Comparison of ENCODE assay signal across 13 cellular contexts in genomic region chr15:82833283-82833682, GRCh38. TPM values are rescaled to one million over a fixed set of nuclear protein-coding genes. Genes with fewer than 3 reads are reported as not detected.
DNase-seq lines count a peak whose midpoint lies in the region; ATAC-seq, FAIRE-seq and TF ChIP-seq lines count a peak whose summit lies in the region.
"Had no signal": no experiment of that assay in that cellular context is flagged by ENCODE, and none has a peak within 500 bp of the region (broad histone marks: within the 10 kb centered on the region; RNA-seq: fewer than 3 reads in every experiment).

No MANE protein-coding gene starts in this region.

- in situ Hi-C loops in HepG2 (cut with HindIII; ENCODE audit: extremely low pct_ligation_motif_present, low pct_unique_long_range_greater_than_20kb) = no loop called here

- ATAC-seq in HepG2 = no peak
- peak; percentile 47 to 50 for ATAC-seq in right cardiac atrium
- no peak for ATAC-seq in HG02610 (IDR thresholded peaks at IDR 0.05; ENCODE audit: unreplicated experiment)

- H3K27ac ChIP-seq in liver (ENCODE audit: low read depth in 1 of 2, low read length in 2 of 2) (peak overlapping the region; percentile 39 to 62), HepG2 (ENCODE audit: extremely low read length, insufficient read depth, low read length) (no peak overlapping the region), right cardiac atrium (ENCODE audit: low read length) (no peak overlapping the region)

- TF ChIP-seq CTCF in liver (IDR thresholded peaks at IDR 0.05; ENCODE audit: low read depth, low read length, missing input control) (no peak), HepG2 (CRISPR knock-in tag; IDR thresholded peaks at IDR 0.05) (no peak), mesothelial cell of epicardium (IDR thresholded peaks at IDR 0.05; ENCODE audit: unreplicated experiment) (no peak)

- no peak for FAIRE-seq in HepG2 (lab: Jason Lieb, UNC)

- intact Hi-C loops in HepG2 (cut with micrococcal nuclease; ENCODE audit: unreplicated experiment) (no loop called here), right cardiac atrium (cut with DNase I) (no loop called here)

- CTCF ChIA-PET in HepG2 (lab: Yijun Ruan, JAX; ENCODE audit: low intra/inter-chr PET ratio, low total read pairs) = no interaction called here

- H3K79me2 ChIP-seq in HepG2 (ENCODE audit: insufficient read depth, low read length) = no peaks in the 10 kb centered on the region

- no peak overlapping the region for H2AFZ ChIP-seq in HepG2 (ENCODE audit: low read length)

- DNase-seq in HepG2 (ENCODE audit: low spot score) = no peak
- no peak for DNase-seq in right cardiac atrium
- no peak for DNase-seq in amygdala (lab: John Stamatoyannopoulos, UW)
- no peak for DNase-seq in 8988T
- DNase-seq in mesothelial cell of epicardium (ENCODE audit: low spot score in 2 of 2, unreplicated experiment in 2 of 2) = no peak
- DNase-seq: Karpas-422; NCI-H1930; NK-92 treated with Interleukin-12 subunit alpha and Interleukin-12 subunit beta, amount 100 ng/mL, for 24 hours had no signal

- WGBS in liver = 77% methylated on average over 8 of the region's 8 CpGs
- WGBS in HepG2 (ENCODE audit: low lambda C conversion rate) = 99% methylated on average over 8 of the region's 8 CpGs
- 80% methylated on average over 8 of the region's 8 CpGs for WGBS in right cardiac atrium

- H3K4me1 ChIP-seq in liver (ENCODE audit: control insufficient read depth in 4 of 4, insufficient read depth in 4 of 4, low read length in 3 of 4) = peaks cover 2 to 31% (median 24%) of the 10 kb centered on the region in 4 donors
- H3K4me1 ChIP-seq in HepG2 (ENCODE audit: insufficient read depth, low read length) = peaks cover 13% of the 10 kb centered on the region
- H3K4me1 ChIP-seq in right cardiac atrium (ENCODE audit: control insufficient read depth, insufficient read depth, low read length) = no peaks in the 10 kb centered on the region

- H3K9ac ChIP-seq in liver (ENCODE audit: low read depth in 1 of 2, low read length in 2 of 2) (no peak overlapping the region), HepG2 (ENCODE audit: insufficient read depth, low read depth, low read length) (no peak overlapping the region)

- no peak for TF ChIP-seq POLR2A in HepG2 (IDR thresholded peaks at IDR 0.05; ENCODE audit: insufficient read depth in 1 of 2, low read depth in 2 of 2, low read length in 2 of 2)

- no peak for TF ChIP-seq RAD21 in liver (IDR thresholded peaks at IDR 0.05)
- TF ChIP-seq RAD21 in HepG2 (CRISPR knock-in tag; IDR thresholded peaks at IDR 0.05) = no peak

- H3K27ac Mint-ChIP-seq in activated naive CD8-positive, alpha-beta T cell = peak overlapping the region; percentile 90
- no peak overlapping the region for H3K27ac Mint-ChIP-seq in mesothelial cell of epicardium

- peaks cover 29% of the 10 kb centered on the region for H3K4me1 Mint-ChIP-seq in activated naive CD8-positive, alpha-beta T cell (ENCODE audit: low read depth)
- no peaks in the 10 kb centered on the region for H3K4me1 Mint-ChIP-seq in mesothelial cell of epicardium

- H4K20me1 ChIP-seq in HepG2 (ENCODE audit: insufficient read depth, low read length) = no peaks in the 10 kb centered on the region

- no peak overlapping the region for H3K4me2 ChIP-seq in HepG2 (ENCODE audit: low read depth, low read length)

- POLR2A ChIA-PET in HepG2 (lab: Yijun Ruan, JAX) = interaction anchor here (0.8 kb wide), 1 partner anchor 83 kb away, joined by 3 read pairs; no protein-coding TSS in a partner anchor

- no peaks in the 10 kb centered on the region for H3K9me3 Mint-ChIP-seq in activated naive CD8-positive, alpha-beta T cell (ENCODE audit: low read depth)
- H3K9me3 Mint-ChIP-seq in mesothelial cell of epicardium = no peaks in the 10 kb centered on the region

- TF ChIP-seq EP300 in HepG2 (IDR thresholded peaks at IDR 0.05; ENCODE audit: low read depth in 2 of 2, low read length in 2 of 2) = no peak
- TF ChIP-seq EP300 in HepG2 (CRISPR knock-in tag; IDR thresholded peaks at IDR 0.05; ENCODE audit: borderline replicate concordance) = no peak

- no peaks in the 10 kb centered on the region for H3K27me3 ChIP-seq in liver (ENCODE audit: control insufficient read depth in 4 of 4, insufficient read depth in 4 of 4, low read length in 3 of 4)
- H3K27me3 ChIP-seq in HepG2 (ENCODE audit: control insufficient read depth in 1 of 2, insufficient read depth in 2 of 2, low read length in 2 of 2) = no peaks in the 10 kb centered on the region
- H3K27me3 ChIP-seq in right cardiac atrium (ENCODE audit: control insufficient read depth, insufficient read depth) = no peaks in the 10 kb centered on the region

- no peaks in the 10 kb centered on the region for H3K27me3 Mint-ChIP-seq in activated naive CD8-positive, alpha-beta T cell
- H3K27me3 Mint-ChIP-seq in mesothelial cell of epicardium (ENCODE audit: low read depth) = no peaks in the 10 kb centered on the region

- H3K36me3 Mint-ChIP-seq in activated naive CD8-positive, alpha-beta T cell = peaks cover 31% of the 10 kb centered on the region
- peaks cover 59% of the 10 kb centered on the region for H3K36me3 Mint-ChIP-seq in mesothelial cell of epicardium

- no TSS peak for BruUV-seq in HepG2 (replicated peaks; lab: Mats Ljungman, UMichigan)

- peaks cover 9 to 61% (median 46%) of the 10 kb centered on the region in 4 donors for H3K36me3 ChIP-seq in liver (ENCODE audit: control insufficient read depth in 4 of 4, insufficient read depth in 3 of 4, low read depth in 1 of 4, low read length in 3 of 4)
- H3K36me3 ChIP-seq in HepG2 (replicated peaks in 1 of 2; ENCODE audit: control insufficient read depth in 1 of 2, insufficient read depth in 2 of 2, low read length in 2 of 2) = peaks cover 14 to 63% of the 10 kb centered on the region in 2 experiments

- H3K9me3 ChIP-seq in liver (ENCODE audit: control insufficient read depth in 4 of 4, low read length in 3 of 4) (no peaks in the 10 kb centered on the region), HepG2 (ENCODE audit: low read length) (no peaks in the 10 kb centered on the region), right cardiac atrium (ENCODE audit: control insufficient read depth, low read length) (no peaks in the 10 kb centered on the region)

- H3K4me3 ChIP-seq in liver (ENCODE audit: low read depth in 1 of 3, low read length in 3 of 3) (no peak overlapping the region), HepG2 (replicated peaks in 1 of 3; ENCODE audit: insufficient read depth in 1 of 3, low read depth in 2 of 3, low read length in 3 of 3) (no peak overlapping the region), right cardiac atrium (ENCODE audit: low read length) (no peak overlapping the region)

- peak overlapping the region; percentile 71 for H3K4me3 Mint-ChIP-seq in activated naive CD8-positive, alpha-beta T cell
- H3K4me3 Mint-ChIP-seq in mesothelial cell of epicardium = no peak overlapping the region

RNA-seq across cellular contexts. Expression of gene WHAMM, which starts 23.9 kb away (rescaled TPM):
- 1 to 10 TPM; 3.8 to 4.0 TPM for total RNA-seq in liver
- 1 to 10 TPM; 2.5 TPM for polyA plus RNA-seq in liver
- 2.7 and 2.9 TPM in 2 replicates for total RNA-seq in HepG2 (2016; rRNA removed; fragmentation: Illumina TruSeq; extraction: Trizol)
- total RNA-seq in HepG2 (2016; cell fraction: cytosol; rRNA removed; fragmentation: Illumina TruSeq; extraction: Trizol; ENCODE audit: low read depth) = 3.1 and 4.9 TPM in 2 replicates
- 2.6 and 3.0 TPM in 2 replicates for total RNA-seq in HepG2 (2016; cell fraction: insoluble cytoplasmic fraction; rRNA removed; fragmentation: Illumina TruSeq; extraction: Trizol)
- 2.5 and 2.6 TPM in 2 replicates for total RNA-seq in HepG2 (2016; cell fraction: membrane; rRNA removed; fragmentation: Illumina TruSeq; extraction: Trizol)
- total RNA-seq in HepG2 (2016; cell fraction: nucleus; rRNA removed; fragmentation: Illumina TruSeq; extraction: Trizol) = 3.3 and 3.8 TPM in 2 replicates
- 3.0 and 3.5 TPM in 2 replicates for polyA plus RNA-seq in HepG2 (2011; rRNA removed)
- polyA plus RNA-seq in HepG2 (2011; cell fraction: cytosol; rRNA removed) = 2.4 TPM in 2 replicates
- polyA plus RNA-seq in HepG2 (2011; cell fraction: nucleus; rRNA removed) = 3.2 and 3.8 TPM in 2 replicates
- polyA plus RNA-seq in HepG2 (2012) = 3.0 and 3.3 TPM in 2 replicates
- polyA plus RNA-seq in HepG2 (2016; cell fraction: cytosol; fragmentation: Illumina TruSeq; extraction: Trizol; ENCODE audit: low read depth) = 0.59 and 0.61 TPM in 2 replicates
- 4.2 and 4.9 TPM in 2 replicates for polyA plus RNA-seq in HepG2 (2016; cell fraction: insoluble cytoplasmic fraction; fragmentation: Illumina TruSeq; extraction: Trizol; ENCODE audit: low read depth)
- 2.1 and 2.3 TPM in 2 replicates for polyA plus RNA-seq in HepG2 (2016; cell fraction: membrane; fragmentation: Illumina TruSeq; extraction: Trizol; ENCODE audit: low read depth)
- 6.8 and 8.2 TPM in 2 replicates for polyA plus RNA-seq in HepG2 (2016; cell fraction: nucleus; fragmentation: Illumina TruSeq; extraction: Trizol; ENCODE audit: insufficient read depth, low read depth)
- 1.8 and 2.1 TPM in 2 replicates for polyA minus RNA-seq in HepG2 (2011; rRNA and poly(A)+ RNA removed; ENCODE audit: low replicate concordance)
- 1.5 and 1.6 TPM in 2 replicates for polyA minus RNA-seq in HepG2 (2011; cell fraction: cytosol; rRNA and poly(A)+ RNA removed)
- polyA minus RNA-seq in HepG2 (2011; cell fraction: nucleus; rRNA and poly(A)+ RNA removed) = 3.1 TPM in 2 replicates
- 1 to 10 TPM; 5.6 to 6.6 (median 5.9) TPM for total RNA-seq in right cardiac atrium
- 3.2 TPM for polyA plus RNA-seq in right cardiac atrium
- total RNA-seq in mesothelial cell of epicardium = 8.8 to 9.4 TPM (median 9.3 TPM) in 3 replicates

RNA-seq across cellular contexts. Expression of gene FSD2, which starts 27.4 kb away (rescaled TPM):
- under 1 TPM; under 0.01 to 0.05 TPM for total RNA-seq in liver
- under 1 TPM in 1 of 2 donors, not detected in 1; 0.10 TPM for polyA plus RNA-seq in liver
- total RNA-seq in HepG2 (2016; rRNA removed; fragmentation: Illumina TruSeq; extraction: Trizol) = not detected in 2 replicates
- total RNA-seq in HepG2 (2016; cell fraction: cytosol; rRNA removed; fragmentation: Illumina TruSeq; extraction: Trizol; ENCODE audit: low read depth) = not detected in 2 replicates
- not detected in 2 replicates for total RNA-seq in HepG2 (2016; cell fraction: insoluble cytoplasmic fraction; rRNA removed; fragmentation: Illumina TruSeq; extraction: Trizol)
- not detected in 2 replicates for total RNA-seq in HepG2 (2016; cell fraction: membrane; rRNA removed; fragmentation: Illumina TruSeq; extraction: Trizol)
- total RNA-seq in HepG2 (2016; cell fraction: nucleus; rRNA removed; fragmentation: Illumina TruSeq; extraction: Trizol) = not detected in 2 replicates
- not detected in 2 replicates for polyA plus RNA-seq in HepG2 (2011; rRNA removed)
- not detected in 2 replicates for polyA plus RNA-seq in HepG2 (2011; cell fraction: cytosol; rRNA removed)
- polyA plus RNA-seq in HepG2 (2011; cell fraction: nucleus; rRNA removed) = not detected in 2 replicates
- polyA plus RNA-seq in HepG2 (2012) = not detected in 2 replicates
- polyA plus RNA-seq in HepG2 (2016; cell fraction: cytosol; fragmentation: Illumina TruSeq; extraction: Trizol; ENCODE audit: low read depth) = not detected in 2 replicates
- not detected in 2 replicates for polyA plus RNA-seq in HepG2 (2016; cell fraction: insoluble cytoplasmic fraction; fragmentation: Illumina TruSeq; extraction: Trizol; ENCODE audit: low read depth)
- polyA plus RNA-seq in HepG2 (2016; cell fraction: membrane; fragmentation: Illumina TruSeq; extraction: Trizol; ENCODE audit: low read depth) = not detected in 2 replicates
- not detected in 2 replicates for polyA plus RNA-seq in HepG2 (2016; cell fraction: nucleus; fragmentation: Illumina TruSeq; extraction: Trizol; ENCODE audit: insufficient read depth, low read depth)
- not detected in 2 replicates for polyA minus RNA-seq in HepG2 (2011; rRNA and poly(A)+ RNA removed; ENCODE audit: low replicate concordance)
- polyA minus RNA-seq in HepG2 (2011; cell fraction: cytosol; rRNA and poly(A)+ RNA removed) = not detected in 2 replicates
- polyA minus RNA-seq in HepG2 (2011; cell fraction: nucleus; rRNA and poly(A)+ RNA removed) = under 0.01 TPM in 1 of 2 replicates, not detected in the other
- total RNA-seq in right cardiac atrium = 100 to 1,000 TPM in 3 of 4 donors, 10 to 100 TPM in 1; 49.4 to 117 (median 109) TPM
- 39.1 TPM for polyA plus RNA-seq in right cardiac atrium
- not detected in 3 replicates for total RNA-seq in mesothelial cell of epicardium
- total RNA-seq: T-helper 1 cell treated with Interleukin-12 subunit alpha and Interleukin-12 subunit beta and Interleukin-4 antibody, amounts not matched to agents 30 ng/mL and 1 ng/mL, for 36 hours had no signal
- polyA plus RNA-seq: BJ had no signal

Comparison
In these comparisons a context has a peak if more than half of its experiments do, and no peak if none do; other contexts are left out.
1. H3K27ac ChIP-seq: peak in liver (2 of 2); none in HepG2 (single experiment) and right cardiac atrium (single experiment).
2. ATAC-seq: peak in right cardiac atrium (2 of 2); none in HepG2 (single experiment) and HG02610 (single experiment).
3. RNA of gene FSD2, which starts 27.4 kb away (total RNA-seq): 49.4 to 117 TPM in right cardiac atrium; under 0.01 to 0.05 TPM in liver, not detected in HepG2 and not detected in mesothelial cell of epicardium; every median in the first group is over 10 times any median in the second.